In genomic region chr12:12612403-12612802, GRCh38 we compare ENCODE assay signal across 8 cellular contexts. TPM values are rescaled to one million over a fixed set of nuclear protein-coding genes. Genes with fewer than 3 reads are reported as not detected.
DNase-seq lines count a peak whose midpoint lies in the region; ATAC-seq and TF ChIP-seq lines count a peak whose summit lies in the region.

No MANE protein-coding gene starts in this region.

- H3K27ac Mint-ChIP-seq in activated T-helper 2 cell treated with anti-CD3 and anti-CD28 coated beads, Interferon-gamma antibody, Interleukin-2, Interleukin-4, amounts not matched to agents 10 μg/mL and 5 μg/mL and 100 μg/mL, durations not matched to agents 14 hours and 24 hours and 36 hours: peak overlapping the region; percentile 88

- H3K9me3 ChIP-seq in osteoblast (ENCODE audit: low read depth, low read length): no peaks in the 10 kb centered on the region

- H3K27ac ChIP-seq in osteoblast (ENCODE audit: low read depth, low read length): peak overlapping the region; percentile 77

- H3K27me3 ChIP-seq in osteoblast (ENCODE audit: insufficient read depth, low read length): no peaks in the 10 kb centered on the region

- peak overlapping the region; percentile 94 for H3K4me2 ChIP-seq in osteoblast (ENCODE audit: insufficient read depth, low read length)

- H3K4me3 Mint-ChIP-seq in activated T-helper 2 cell treated with anti-CD3 and anti-CD28 coated beads, Interferon-gamma antibody, Interleukin-2, Interleukin-4, amounts not matched to agents 10 μg/mL and 5 μg/mL and 100 μg/mL, durations not matched to agents 14 hours and 24 hours and 36 hours (ENCODE audit: low read depth): peak overlapping the region; percentile 94

- peaks cover 7% of the 10 kb centered on the region for H3K4me1 ChIP-seq in osteoblast (ENCODE audit: insufficient read depth, low read length)

- H3K27me3 Mint-ChIP-seq in activated T-helper 2 cell treated with anti-CD3 and anti-CD28 coated beads, Interferon-gamma antibody, Interleukin-2, Interleukin-4, amounts not matched to agents 10 μg/mL and 5 μg/mL and 100 μg/mL, durations not matched to agents 14 hours and 24 hours and 36 hours (ENCODE audit: low read depth): no peaks in the 10 kb centered on the region

- H4K20me1 ChIP-seq in osteoblast (ENCODE audit: insufficient read depth, low read length): no peaks in the 10 kb centered on the region

- ATAC-seq in GM18520 (IDR thresholded peaks at IDR 0.05; ENCODE audit: unreplicated experiment): no peak
- ATAC-seq in GM18858 (IDR thresholded peaks at IDR 0.05; ENCODE audit: unreplicated experiment): no peak

- DNase-seq in A172 (ENCODE audit: low spot score) (peak; percentile 12), GM04504 (ENCODE audit: low read depth) (peak; percentile 24), NCI-H2081 (lab: John Stamatoyannopoulos, UW) (peak; percentile 38 to 77), germinal center (ENCODE audit: low spot score) (peak; percentile 13), osteoblast (ENCODE audit: insufficient read length, low spot score, missing footprints) (peak; percentile 83)
- DNase-seq in activated T-helper 2 cell treated with anti-CD3 and anti-CD28 coated beads, Interferon-gamma antibody, Interleukin-2, Interleukin-4, amounts not matched to agents 10 μg/mL and 5 μg/mL and 100 μg/mL, durations not matched to agents 14 hours and 24 hours and 36 hours (ENCODE audit: low spot score): no peak

- no peaks in the 10 kb centered on the region for H3K9me3 Mint-ChIP-seq in activated T-helper 2 cell treated with anti-CD3 and anti-CD28 coated beads, Interferon-gamma antibody, Interleukin-2, Interleukin-4, amounts not matched to agents 10 μg/mL and 5 μg/mL and 100 μg/mL, durations not matched to agents 14 hours and 24 hours and 36 hours

- H3K36me3 ChIP-seq in osteoblast (ENCODE audit: insufficient read depth, low read length): no peaks in the 10 kb centered on the region

- H3K4me1 Mint-ChIP-seq in activated T-helper 2 cell treated with anti-CD3 and anti-CD28 coated beads, Interferon-gamma antibody, Interleukin-2, Interleukin-4, amounts not matched to agents 10 μg/mL and 5 μg/mL and 100 μg/mL, durations not matched to agents 14 hours and 24 hours and 36 hours (ENCODE audit: low read depth): peaks cover 47% of the 10 kb centered on the region

- H3K4me3 ChIP-seq in osteoblast (ENCODE audit: insufficient read depth, low read length): peak overlapping the region; percentile 92

- peaks cover 27% of the 10 kb centered on the region for H3K36me3 Mint-ChIP-seq in activated T-helper 2 cell treated with anti-CD3 and anti-CD28 coated beads, Interferon-gamma antibody, Interleukin-2, Interleukin-4, amounts not matched to agents 10 μg/mL and 5 μg/mL and 100 μg/mL, durations not matched to agents 14 hours and 24 hours and 36 hours (ENCODE audit: low read depth)

- intact Hi-C loops in activated T-helper 2 cell treated with anti-CD3 and anti-CD28 coated beads, Interferon-gamma antibody, Interleukin-2, Interleukin-4, amounts not matched to agents 10 μg/mL and 5 μg/mL and 100 μg/mL, durations not matched to agents 14 hours and 24 hours and 36 hours (cut with micrococcal nuclease): loop anchor here (5.0 kb wide), 2 partner anchors 35 to 115 kb away; no protein-coding TSS in a partner anchor

- no peak for TF ChIP-seq CTCF in osteoblast (IDR thresholded peaks at IDR 0.05; ENCODE audit: extremely low read depth, low read depth, low read length)

- peak overlapping the region; percentile 96 for H2AFZ ChIP-seq in osteoblast (ENCODE audit: low read length)

- H3K79me2 ChIP-seq in osteoblast (ENCODE audit: insufficient read depth, low read length): peaks cover 36% of the 10 kb centered on the region

RNA-seq across cellular contexts. Expression of gene CREBL2, which starts 0.7 kb away (rescaled TPM):
- total RNA-seq in A172 (2014; rRNA removed; shearing (Covaris generic)): 19.6 and 20.6 TPM in 2 replicates
- 22.3 and 23.3 TPM in 2 replicates for total RNA-seq in activated T-helper 2 cell treated with anti-CD3 and anti-CD28 coated beads, Interferon-gamma antibody, Interleukin-2, Interleukin-4, amounts not matched to agents 10 μg/mL and 5 μg/mL and 100 μg/mL, durations not matched to agents 14 hours and 24 hours and 36 hours
- 47.0 and 54.5 TPM in 2 replicates for total RNA-seq in osteoblast

RNA-seq across cellular contexts. Expression of gene DUSP16, which starts 49.7 kb away (rescaled TPM):
- total RNA-seq in A172 (2014; rRNA removed; shearing (Covaris generic)): 4.9 and 5.5 TPM in 2 replicates
- 64.7 and 66.5 TPM in 2 replicates for total RNA-seq in activated T-helper 2 cell treated with anti-CD3 and anti-CD28 coated beads, Interferon-gamma antibody, Interleukin-2, Interleukin-4, amounts not matched to agents 10 μg/mL and 5 μg/mL and 100 μg/mL, durations not matched to agents 14 hours and 24 hours and 36 hours
- 5.1 and 5.3 TPM in 2 replicates for total RNA-seq in osteoblast

Comparison
In these comparisons a context has a peak if more than half of its experiments do, and no peak if none do; other contexts are left out.
1. RNA of gene DUSP16, which starts 49.7 kb away (total RNA-seq): 64.7 to 66.5 TPM in activated T-helper 2 cell treated with anti-CD3 and anti-CD28 coated beads, Interferon-gamma antibody, Interleukin-2, Interleukin-4, amounts not matched to agents 10 μg/mL and 5 μg/mL and 100 μg/mL, durations not matched to agents 14 hours and 24 hours and 36 hours; 5.1 to 5.3 TPM in osteoblast and 4.9 to 5.5 TPM in A172; every median in the first group is over 10 times any median in the second.